Comparison of ENCODE assay signal across 17 cellular contexts in the genomic region with DNA sequence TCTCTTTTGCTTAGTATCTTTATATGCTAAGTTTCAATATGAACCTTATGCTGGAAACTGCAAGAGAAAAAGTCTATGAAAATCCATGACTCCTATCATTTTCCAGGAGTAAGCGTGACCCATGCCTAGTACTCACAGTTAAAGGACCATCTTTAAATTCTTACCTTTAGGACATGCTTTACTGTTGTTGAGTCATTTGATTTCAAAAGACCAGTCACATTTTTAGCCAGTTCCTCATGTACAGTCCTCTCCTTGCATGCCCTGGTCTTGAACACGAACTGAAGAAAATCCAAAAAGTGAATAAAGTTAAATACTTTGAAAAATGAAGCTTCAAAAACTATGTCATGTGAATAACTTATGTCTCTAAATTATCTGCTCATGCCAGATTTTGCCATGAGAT.
DNase-seq lines count a peak whose midpoint lies in the region; ATAC-seq and TF ChIP-seq lines count a peak whose summit lies in the region.
"Had no signal": no experiment of that assay in that cellular context is flagged by ENCODE, and none has a peak within 500 bp of the region (broad histone marks: within the 10 kb centered on the region; RNA-seq: fewer than 3 reads in every experiment).

No MANE protein-coding gene starts in this region.

- CTCF ChIA-PET in CD8-positive, alpha-beta T cell (lab: Charles Lee), result no interaction called here

- H3K9me3 Mint-ChIP-seq in activated T-cell treated with anti-CD3 and anti-CD28 coated beads, Interleukin-2, amount 50 U/mL, for 24 hours, result no peaks in the 10 kb centered on the region
- H3K9me3 Mint-ChIP-seq in CD8-positive, alpha-beta T cell, result no peaks in the 10 kb centered on the region
- no peaks in the 10 kb centered on the region for H3K9me3 Mint-ChIP-seq in central memory CD8-positive, alpha-beta T cell
- H3K9me3 Mint-ChIP-seq in stimulated activated memory B cell treated with anti-CD40 and anti-IgM and Interleukin-4, amounts not matched to agents 10 μg/mL and 1 μg/mL and 100 μg/mL, for 72 hours, result no peaks in the 10 kb centered on the region
- H3K9me3 Mint-ChIP-seq: GM23338, H9 had no signal

- no peaks in the 10 kb centered on the region for H3K27me3 Mint-ChIP-seq in activated T-cell treated with anti-CD3 and anti-CD28 coated beads, Interleukin-2, amount 50 U/mL, for 24 hours
- H3K27me3 Mint-ChIP-seq in CD8-positive, alpha-beta T cell (ENCODE audit: low read depth), result no peaks in the 10 kb centered on the region
- H3K27me3 Mint-ChIP-seq in central memory CD8-positive, alpha-beta T cell, result no peaks in the 10 kb centered on the region
- no peaks in the 10 kb centered on the region for H3K27me3 Mint-ChIP-seq in stimulated activated memory B cell treated with anti-CD40 and anti-IgM and Interleukin-4, amounts not matched to agents 10 μg/mL and 1 μg/mL and 100 μg/mL, for 72 hours

- no peak overlapping the region for H3K27ac ChIP-seq in CD8-positive, alpha-beta T cell (ENCODE audit: low read depth, low read length)
- H3K27ac ChIP-seq: BLaER1 had no signal

- peak overlapping the region; percentile 37 for H3K27ac Mint-ChIP-seq in activated T-cell treated with anti-CD3 and anti-CD28 coated beads, Interleukin-2, amount 50 U/mL, for 24 hours
- peak overlapping the region; percentile 16 for H3K27ac Mint-ChIP-seq in CD8-positive, alpha-beta T cell
- peak overlapping the region; percentile 8 for H3K27ac Mint-ChIP-seq in central memory CD8-positive, alpha-beta T cell (ENCODE audit: low read depth)
- H3K27ac Mint-ChIP-seq in stimulated activated memory B cell treated with anti-CD40 and anti-IgM and Interleukin-4, amounts not matched to agents 10 μg/mL and 1 μg/mL and 100 μg/mL, for 72 hours, result peak overlapping the region; percentile 15
- H3K27ac Mint-ChIP-seq: GM23338 had no signal

- peaks cover 6% of the 10 kb centered on the region for H3K4me1 Mint-ChIP-seq in activated T-cell treated with anti-CD3 and anti-CD28 coated beads, Interleukin-2, amount 50 U/mL, for 24 hours (ENCODE audit: low read depth)
- H3K4me1 Mint-ChIP-seq in CD8-positive, alpha-beta T cell (ENCODE audit: low read depth), result no peaks in the 10 kb centered on the region
- H3K4me1 Mint-ChIP-seq in central memory CD8-positive, alpha-beta T cell, result no peaks in the 10 kb centered on the region
- H3K4me1 Mint-ChIP-seq in stimulated activated memory B cell treated with anti-CD40 and anti-IgM and Interleukin-4, amounts not matched to agents 10 μg/mL and 1 μg/mL and 100 μg/mL, for 72 hours, result no peaks in the 10 kb centered on the region
- H3K4me1 Mint-ChIP-seq: GM23338, H9 had no signal

- no peak for DNase-seq in activated T-cell treated with anti-CD3 and anti-CD28 coated beads, Interleukin-2, amount 50 U/mL, for 24 hours
- DNase-seq in activated T-cell treated with anti-CD3 and anti-CD28 coated beads, Interleukin-2, amount 50 U/mL, for 48 hours, result no peak
- DNase-seq in CD8-positive, alpha-beta T cell, result no peak
- DNase-seq in central memory CD8-positive, alpha-beta T cell (ENCODE audit: low spot score in 2 of 2), result no peak
- DNase-seq: 8988T, AML-193, Calu3, DMS 273 treated with DMSO at 0.1 percent for 48 hours, DMS79, H9 had no signal

- peaks cover 69% of the 10 kb centered on the region for H3K36me3 ChIP-seq in CD8-positive, alpha-beta T cell (ENCODE audit: insufficient read depth, low read length)

- peaks cover 96% of the 10 kb centered on the region for H3K36me3 Mint-ChIP-seq in activated T-cell treated with anti-CD3 and anti-CD28 coated beads, Interleukin-2, amount 50 U/mL, for 24 hours (ENCODE audit: low read depth)
- H3K36me3 Mint-ChIP-seq in CD8-positive, alpha-beta T cell, result peaks cover 93% of the 10 kb centered on the region
- peaks cover 72% of the 10 kb centered on the region for H3K36me3 Mint-ChIP-seq in central memory CD8-positive, alpha-beta T cell (ENCODE audit: insufficient read depth)
- peaks cover 73% of the 10 kb centered on the region for H3K36me3 Mint-ChIP-seq in stimulated activated memory B cell treated with anti-CD40 and anti-IgM and Interleukin-4, amounts not matched to agents 10 μg/mL and 1 μg/mL and 100 μg/mL, for 72 hours

- intact Hi-C loops in CD8-positive, alpha-beta T cell (cut with DNase I, micrococcal nuclease), result no loop called here

- no peaks in the 10 kb centered on the region for H3K4me1 ChIP-seq in CD8-positive, alpha-beta T cell (ENCODE audit: insufficient read depth, low read length)
- H3K4me1 ChIP-seq: BLaER1 had no signal

- H3K4me3 ChIP-seq in CD8-positive, alpha-beta T cell (ENCODE audit: low read depth, low read length), result no peak overlapping the region
- H3K4me3 ChIP-seq: BLaER1, GM12878, GM23338 had no signal

- POLR2A ChIA-PET in CD8-positive, alpha-beta T cell (lab: Charles Lee), result interaction anchor here (0.9 to 1.8 kb wide), 2 partner anchors 11 to 14 kb away, joined by 3 to 5 read pairs; no protein-coding TSS in a partner anchor

- no peak for TF ChIP-seq CTCF in CD8-positive, alpha-beta T cell (IDR thresholded peaks at IDR 0.05)

- no peaks in the 10 kb centered on the region for H3K9me3 ChIP-seq in CD8-positive, alpha-beta T cell (ENCODE audit: low read length)
- H3K9me3 ChIP-seq: BLaER1 had no signal

- no peaks in the 10 kb centered on the region for H3K27me3 ChIP-seq in CD8-positive, alpha-beta T cell (ENCODE audit: insufficient read depth, low read length)
- H3K27me3 ChIP-seq: BLaER1 had no signal

- no peak overlapping the region for H3K4me3 Mint-ChIP-seq in activated T-cell treated with anti-CD3 and anti-CD28 coated beads, Interleukin-2, amount 50 U/mL, for 24 hours
- H3K4me3 Mint-ChIP-seq in CD8-positive, alpha-beta T cell, result no peak overlapping the region
- no peak overlapping the region for H3K4me3 Mint-ChIP-seq in central memory CD8-positive, alpha-beta T cell
- H3K4me3 Mint-ChIP-seq in stimulated activated memory B cell treated with anti-CD40 and anti-IgM and Interleukin-4, amounts not matched to agents 10 μg/mL and 1 μg/mL and 100 μg/mL, for 72 hours, result no peak overlapping the region
- H3K4me3 Mint-ChIP-seq: GM23338, H9 had no signal

- no peak for ATAC-seq in CD8-positive, alpha-beta T cell
- ATAC-seq in central memory CD8-positive, alpha-beta T cell (replicated peaks; ENCODE audit: extremely low read depth, poor library complexity, severe bottlenecking), result no peak
- no peak for ATAC-seq in stimulated activated memory B cell treated with anti-CD40 and anti-IgM and Interleukin-4, amounts not matched to agents 10 μg/mL and 1 μg/mL and 100 μg/mL, for 72 hours
- no peak for ATAC-seq in HG03139 (IDR thresholded peaks at IDR 0.05; ENCODE audit: unreplicated experiment)
- no peak for ATAC-seq in HG03354 (IDR thresholded peaks at IDR 0.05; ENCODE audit: poor library complexity, severe bottlenecking, unreplicated experiment)
- ATAC-seq: GM12878, GM23338, HepG2 had no signal
